Comparison of ENCODE assay signal across 18 cellular contexts in the genomic region with DNA sequence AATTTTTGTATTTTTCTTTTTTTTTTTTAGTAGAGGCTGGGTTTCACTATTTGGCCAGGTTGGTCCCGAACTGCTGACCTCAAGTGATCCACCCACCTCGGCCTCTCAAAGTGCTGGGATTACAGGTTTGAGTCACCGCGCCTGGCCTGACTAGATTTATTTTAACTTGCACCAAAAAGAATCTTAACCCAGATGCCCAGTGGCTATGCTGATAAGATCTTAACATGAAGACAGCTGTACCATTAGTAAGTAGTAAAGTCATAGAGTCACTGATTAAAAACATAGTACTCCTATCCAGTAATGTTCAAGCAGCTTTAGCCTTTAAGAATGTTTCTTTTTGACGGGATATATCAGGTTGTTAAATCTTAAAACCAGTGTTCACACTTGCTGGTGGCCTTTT.
DNase-seq lines count a peak whose midpoint lies in the region; ATAC-seq and TF ChIP-seq lines count a peak whose summit lies in the region.
"Had no signal": no experiment of that assay in that cellular context is flagged by ENCODE, and none has a peak within 500 bp of the region (broad histone marks: within the 10 kb centered on the region; RNA-seq: fewer than 3 reads in every experiment).

No MANE protein-coding gene starts in this region.

- H3K27me3 ChIP-seq in mammary epithelial cell (ENCODE audit: insufficient read depth, low read length) (no peaks in the 10 kb centered on the region), SK-N-SH (ENCODE audit: insufficient read depth) (no peaks in the 10 kb centered on the region), foreskin keratinocyte (no peaks in the 10 kb centered on the region)
- H3K27me3 ChIP-seq: BE2C had no signal

- no peak for TF ChIP-seq RAD21 in SK-N-SH (IDR thresholded peaks at IDR 0.05; ENCODE audit: low read length)

- H3K79me2 ChIP-seq in mammary epithelial cell (ENCODE audit: insufficient read depth, low read length) (no peaks in the 10 kb centered on the region), SK-N-SH (ENCODE audit: insufficient read depth) (no peaks in the 10 kb centered on the region)

- WGBS in mammary epithelial cell (ENCODE audit: low coverage, missing lambda C conversion rate) = 3% methylated on average over 5 of the region's 5 CpGs
- 7% methylated on average over 4 of the region's 5 CpGs for WGBS in SK-N-SH (ENCODE audit: low lambda C conversion rate)

- peaks cover 15% of the 10 kb centered on the region for H3F3A ChIP-seq in SK-N-SH (replicated peaks; ENCODE audit: insufficient read depth)

- H3K27ac ChIP-seq in mammary epithelial cell (ENCODE audit: insufficient read depth, low read depth, low read length) (no peak overlapping the region), SK-N-SH (ENCODE audit: low read depth in 2 of 2, low read length in 1 of 2) (no peak overlapping the region), foreskin keratinocyte (no peak overlapping the region)
- H3K27ac ChIP-seq: 22Rv1 had no signal

- H3K4me1 ChIP-seq in mammary epithelial cell (ENCODE audit: insufficient read depth, low read length) (no peaks in the 10 kb centered on the region), SK-N-SH (ENCODE audit: control insufficient read depth in 1 of 2, insufficient read depth in 2 of 2, low read depth in 1 of 2, low read length in 1 of 2) (no peaks in the 10 kb centered on the region), foreskin keratinocyte (no peaks in the 10 kb centered on the region)
- H3K4me1 ChIP-seq: BE2C had no signal

- no peaks in the 10 kb centered on the region for H3K9me3 Mint-ChIP-seq in MCF 10A (ENCODE audit: unreplicated experiment)

- dilution Hi-C loops in mammary epithelial cell (cut with HindIII; ENCODE audit: low sequenced_read_pairs) = no loop called here

- H2AFZ ChIP-seq in mammary epithelial cell (ENCODE audit: low read depth, low read length) = no peak overlapping the region
- H2AFZ ChIP-seq in SK-N-SH (ENCODE audit: low read depth) = no peak overlapping the region

- no peaks in the 10 kb centered on the region for H3K36me3 Mint-ChIP-seq in MCF 10A (ENCODE audit: insufficient read depth, unreplicated experiment)
- H3K36me3 Mint-ChIP-seq: CD4-positive, alpha-beta memory T cell had no signal

- 0 out of 4 replicates have a peak, but pooled peaks of 1 of the 2 experiments have one; percentile 18 for TF ChIP-seq EP300 in SK-N-SH (IDR thresholded peaks at IDR 0.05; ENCODE audit: borderline replicate concordance in 1 of 2, low read depth in 1 of 2, low read length in 1 of 2)

- H3K4me1 Mint-ChIP-seq in MCF 10A (ENCODE audit: insufficient read depth, unreplicated experiment) = peaks cover 5% of the 10 kb centered on the region
- H3K4me1 Mint-ChIP-seq: CD4-positive, alpha-beta memory T cell had no signal

- H3K4me2 ChIP-seq in mammary epithelial cell (ENCODE audit: insufficient read depth, low read depth, low read length) (no peak overlapping the region), SK-N-SH (no peak overlapping the region)

- H3K4me3 ChIP-seq in mammary epithelial cell (replicated peaks in 1 of 3; ENCODE audit: insufficient read depth in 1 of 3, low read depth in 2 of 3, low read length in 3 of 3) (no peak overlapping the region), SK-N-SH (ENCODE audit: low read depth in 2 of 2, low read length in 1 of 2) (no peak overlapping the region)
- H3K4me3 ChIP-seq: K562 had no signal

- CTCF ChIA-PET in mammary epithelial cell (lab: Charles Lee; ENCODE audit: low non-redundant PET) (no interaction called here), MCF 10A (lab: Yijun Ruan, JAX) (interaction anchor here (0.6 to 0.8 kb wide), 2 partner anchors 18 to 719 kb away, joined by 3 read pairs; no protein-coding TSS in a partner anchor), SK-N-SH (lab: Yijun Ruan, JAX) (no interaction called here)

- ATAC-seq in foreskin keratinocyte = peak; percentile 30
- no peak for ATAC-seq in GM19328 (IDR thresholded peaks at IDR 0.05; ENCODE audit: unreplicated experiment)
- ATAC-seq: HCT116, K562 had no signal

- no peaks in the 10 kb centered on the region for H3K36me3 ChIP-seq in mammary epithelial cell (ENCODE audit: insufficient read depth, low read length)
- H3K36me3 ChIP-seq in SK-N-SH (replicated peaks in 1 of 2; ENCODE audit: control insufficient read depth in 1 of 2, insufficient read depth in 2 of 2, low read length in 1 of 2) = no peaks in the 10 kb centered on the region
- H3K36me3 ChIP-seq: BE2C had no signal

- H3K9ac ChIP-seq in mammary epithelial cell (ENCODE audit: insufficient read depth, low read length) (no peak overlapping the region), SK-N-SH (no peak overlapping the region)

- DNase-seq in mammary epithelial cell (peak; percentile 45), MCF 10A (ENCODE audit: unreplicated experiment) (no peak), SK-N-SH (no peak), foreskin keratinocyte (peak in 1 of 2 donors; percentile 58), NCI-H82 treated with DMSO at 0.1 percent for 48 hours (lab: John Stamatoyannopoulos, UW; ENCODE audit: unreplicated experiment) (no peak), DMS 273 (lab: John Stamatoyannopoulos, UW; ENCODE audit: unreplicated experiment) (no peak)
- DNase-seq in activated naive CD4-positive, alpha-beta T cell (lab: John Stamatoyannopoulos, UW) = no peak
- DNase-seq: BE2C; Calu3; CD4-positive, alpha-beta memory T cell; NCI-H1417 treated with DMSO at 0.1 percent for 48 hours; NCI-H2029; NCI-H2171; NCI-H748 treated with DMSO at 0.1 percent for 48 hours had no signal

- BruUV-seq in mammary epithelial cell (replicated peaks; lab: Mats Ljungman, UMichigan) (no TSS peak), MCF 10A (replicated peaks; lab: Mats Ljungman, UMichigan) (no TSS peak)

- H3K9me3 ChIP-seq in mammary epithelial cell (replicated peaks; ENCODE audit: insufficient read depth, low read length) (no peaks in the 10 kb centered on the region), SK-N-SH (no peaks in the 10 kb centered on the region)
- H3K9me3 ChIP-seq: BE2C had no signal

- H3K9me2 ChIP-seq in SK-N-SH = no peaks in the 10 kb centered on the region

- in situ Hi-C loops in mammary epithelial cell (cut with MboI; ENCODE audit: low sequenced_read_pairs in 2 of 2) = no loop called here

- no peaks in the 10 kb centered on the region for H3K27me3 Mint-ChIP-seq in MCF 10A (ENCODE audit: insufficient read depth, unreplicated experiment)
- H3K27me3 Mint-ChIP-seq: CD4-positive, alpha-beta memory T cell had no signal

- POLR2A ChIA-PET in MCF 10A (lab: Yijun Ruan, JAX) (interaction anchor here (1.0 kb wide), 1 partner anchor 8 kb away, joined by 3 read pairs; no protein-coding TSS in a partner anchor), SK-N-SH (lab: Yijun Ruan, JAX) (no interaction called here)

- H3K27ac Mint-ChIP-seq in MCF 10A (ENCODE audit: low read depth, unreplicated experiment) = no peak overlapping the region
- H3K27ac Mint-ChIP-seq: CD4-positive, alpha-beta memory T cell had no signal

- TF ChIP-seq CTCF in mammary epithelial cell (conservative IDR thresholded peaks at IDR 0.05 in 1 of 2, IDR thresholded peaks at IDR 0.05 in 1 of 2; ENCODE audit: extremely low read depth in 1 of 2, insufficient read depth in 1 of 2, low read depth in 1 of 2, low read length in 2 of 2) = no peak
- TF ChIP-seq CTCF in MCF 10A (IDR thresholded peaks at IDR 0.05; ENCODE audit: unreplicated experiment) = no peak
- TF ChIP-seq CTCF in SK-N-SH (IDR thresholded peaks at IDR 0.05) = no peak
- no peak for TF ChIP-seq CTCF in foreskin keratinocyte (conservative IDR thresholded peaks at IDR 0.05)

- no peaks in the 10 kb centered on the region for H4K20me1 ChIP-seq in mammary epithelial cell (ENCODE audit: insufficient read depth, low read length)
- no peaks in the 10 kb centered on the region for H4K20me1 ChIP-seq in SK-N-SH (ENCODE audit: insufficient read depth)

- intact Hi-C loops in mammary epithelial cell (cut with micrococcal nuclease) (no loop called here), MCF 10A (cut with micrococcal nuclease) (no loop called here)

- no peak overlapping the region for H3K4me3 Mint-ChIP-seq in MCF 10A (ENCODE audit: unreplicated experiment)
- H3K4me3 Mint-ChIP-seq: CD4-positive, alpha-beta memory T cell had no signal

TF ChIP-seq in SK-N-SH, 30 proteins besides CTCF, POLR2A, EP300 and RAD21 (continues in another document):
- TF ChIP-seq TCF12 (IDR thresholded peaks at IDR 0.05) (peak; percentile 81), JUND (IDR thresholded peaks at IDR 0.05) (peak; percentile 50)
- TF ChIP-seq, protein P1, sequence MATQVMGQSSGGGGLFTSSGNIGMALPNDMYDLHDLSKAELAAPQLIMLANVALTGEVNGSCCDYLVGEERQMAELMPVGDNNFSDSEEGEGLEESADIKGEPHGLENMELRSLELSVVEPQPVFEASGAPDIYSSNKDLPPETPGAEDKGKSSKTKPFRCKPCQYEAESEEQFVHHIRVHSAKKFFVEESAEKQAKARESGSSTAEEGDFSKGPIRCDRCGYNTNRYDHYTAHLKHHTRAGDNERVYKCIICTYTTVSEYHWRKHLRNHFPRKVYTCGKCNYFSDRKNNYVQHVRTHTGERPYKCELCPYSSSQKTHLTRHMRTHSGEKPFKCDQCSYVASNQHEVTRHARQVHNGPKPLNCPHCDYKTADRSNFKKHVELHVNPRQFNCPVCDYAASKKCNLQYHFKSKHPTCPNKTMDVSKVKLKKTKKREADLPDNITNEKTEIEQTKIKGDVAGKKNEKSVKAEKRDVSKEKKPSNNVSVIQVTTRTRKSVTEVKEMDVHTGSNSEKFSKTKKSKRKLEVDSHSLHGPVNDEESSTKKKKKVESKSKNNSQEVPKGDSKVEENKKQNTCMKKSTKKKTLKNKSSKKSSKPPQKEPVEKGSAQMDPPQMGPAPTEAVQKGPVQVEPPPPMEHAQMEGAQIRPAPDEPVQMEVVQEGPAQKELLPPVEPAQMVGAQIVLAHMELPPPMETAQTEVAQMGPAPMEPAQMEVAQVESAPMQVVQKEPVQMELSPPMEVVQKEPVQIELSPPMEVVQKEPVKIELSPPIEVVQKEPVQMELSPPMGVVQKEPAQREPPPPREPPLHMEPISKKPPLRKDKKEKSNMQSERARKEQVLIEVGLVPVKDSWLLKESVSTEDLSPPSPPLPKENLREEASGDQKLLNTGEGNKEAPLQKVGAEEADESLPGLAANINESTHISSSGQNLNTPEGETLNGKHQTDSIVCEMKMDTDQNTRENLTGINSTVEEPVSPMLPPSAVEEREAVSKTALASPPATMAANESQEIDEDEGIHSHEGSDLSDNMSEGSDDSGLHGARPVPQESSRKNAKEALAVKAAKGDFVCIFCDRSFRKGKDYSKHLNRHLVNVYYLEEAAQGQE (IDR thresholded peaks at IDR 0.05; ENCODE audit: low read depth, low read length) = no peak
- TF ChIP-seq, protein P2, sequence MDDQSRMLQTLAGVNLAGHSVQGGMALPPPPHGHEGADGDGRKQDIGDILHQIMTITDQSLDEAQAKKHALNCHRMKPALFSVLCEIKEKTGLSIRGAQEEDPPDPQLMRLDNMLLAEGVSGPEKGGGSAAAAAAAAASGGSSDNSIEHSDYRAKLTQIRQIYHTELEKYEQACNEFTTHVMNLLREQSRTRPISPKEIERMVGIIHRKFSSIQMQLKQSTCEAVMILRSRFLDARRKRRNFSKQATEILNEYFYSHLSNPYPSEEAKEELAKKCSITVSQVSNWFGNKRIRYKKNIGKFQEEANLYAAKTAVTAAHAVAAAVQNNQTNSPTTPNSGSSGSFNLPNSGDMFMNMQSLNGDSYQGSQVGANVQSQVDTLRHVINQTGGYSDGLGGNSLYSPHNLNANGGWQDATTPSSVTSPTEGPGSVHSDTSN (IDR thresholded peaks at IDR 0.05) = peak; percentile 43; the same call in 1 of the 2 replicates
